ENCODE assay signal across 17 cellular contexts in genomic region chr11:3982431-3982830, GRCh38.
DNase-seq lines count a peak whose midpoint lies in the region; TF ChIP-seq lines count a peak whose summit lies in the region.
"Had no signal": no experiment of that assay in that cellular context is flagged by ENCODE, and none has a peak within 500 bp of the region (broad histone marks: within the 10 kb centered on the region; RNA-seq: fewer than 3 reads in every experiment).

No MANE protein-coding gene starts in this region.

- H3K4me1 Mint-ChIP-seq in MCF 10A (ENCODE audit: insufficient read depth, unreplicated experiment) (peaks cover 10% of the 10 kb centered on the region), chondrocyte (ENCODE audit: low read depth) (peaks cover 15% of the 10 kb centered on the region)

- no peak overlapping the region for H2AFZ ChIP-seq in mammary epithelial cell (ENCODE audit: low read depth, low read length)
- H2AFZ ChIP-seq: GM23248 had no signal

- in situ Hi-C loops in mammary epithelial cell (cut with MboI; ENCODE audit: low sequenced_read_pairs in 2 of 2), result no loop called here

- no peak overlapping the region for H3K4me3 Mint-ChIP-seq in MCF 10A (ENCODE audit: unreplicated experiment)
- no peak overlapping the region for H3K4me3 Mint-ChIP-seq in chondrocyte (ENCODE audit: unreplicated experiment)

- TF ChIP-seq CTCF in mammary epithelial cell (conservative IDR thresholded peaks at IDR 0.05 in 1 of 2, IDR thresholded peaks at IDR 0.05 in 1 of 2; ENCODE audit: extremely low read depth in 1 of 2, insufficient read depth in 1 of 2, low read depth in 1 of 2, low read length in 2 of 2) (no peak), MCF 10A (IDR thresholded peaks at IDR 0.05; ENCODE audit: unreplicated experiment) (no peak), chondrocyte (IDR thresholded peaks at IDR 0.05) (no peak)

- no peaks in the 10 kb centered on the region for H3K27me3 Mint-ChIP-seq in MCF 10A (ENCODE audit: insufficient read depth, unreplicated experiment)
- no peaks in the 10 kb centered on the region for H3K27me3 Mint-ChIP-seq in chondrocyte (ENCODE audit: low read depth)

- H3K9ac ChIP-seq in mammary epithelial cell (ENCODE audit: insufficient read depth, low read length), result no peak overlapping the region
- H3K9ac ChIP-seq: BLaER1, GM23248 had no signal

- intact Hi-C loops in mammary epithelial cell (cut with micrococcal nuclease) (no loop called here), MCF 10A (cut with micrococcal nuclease) (no loop called here)

- no peak overlapping the region for H3K27ac Mint-ChIP-seq in MCF 10A (ENCODE audit: low read depth, unreplicated experiment)
- no peak overlapping the region for H3K27ac Mint-ChIP-seq in chondrocyte (ENCODE audit: unreplicated experiment)

- H3K9me3 Mint-ChIP-seq in MCF 10A (ENCODE audit: unreplicated experiment) (no peaks in the 10 kb centered on the region), chondrocyte (ENCODE audit: low read depth) (no peaks in the 10 kb centered on the region)

- H3K9me3 ChIP-seq in mammary epithelial cell (replicated peaks; ENCODE audit: insufficient read depth, low read length), result no peaks in the 10 kb centered on the region
- H3K9me3 ChIP-seq: A549, BLaER1, HAP-1 had no signal

- no peaks in the 10 kb centered on the region for H3K36me3 ChIP-seq in mammary epithelial cell (ENCODE audit: insufficient read depth, low read length)
- H3K36me3 ChIP-seq: BLaER1, HAP-1 had no signal

- no peak overlapping the region for H3K27ac ChIP-seq in mammary epithelial cell (ENCODE audit: insufficient read depth, low read depth, low read length)
- H3K27ac ChIP-seq: A549, BLaER1, GM23248 had no signal

- no peaks in the 10 kb centered on the region for H3K27me3 ChIP-seq in mammary epithelial cell (ENCODE audit: insufficient read depth, low read length)
- H3K27me3 ChIP-seq: BLaER1 had no signal

- 72% methylated on average over 2 of the region's 2 CpGs for WGBS in mammary epithelial cell (ENCODE audit: low coverage, missing lambda C conversion rate)

- BruUV-seq in mammary epithelial cell (replicated peaks; lab: Mats Ljungman, UMichigan) (no TSS peak), MCF 10A (replicated peaks; lab: Mats Ljungman, UMichigan) (no TSS peak)

- DNase-seq in mammary epithelial cell, result no peak
- no peak for DNase-seq in MCF 10A (ENCODE audit: unreplicated experiment)
- DNase-seq in M059J (ENCODE audit: low read depth), result peak; percentile 23
- peak; percentile 72 for DNase-seq in epidermal melanocyte (ENCODE audit: insufficient read length, low spot score)
- no peak for DNase-seq in NOMO-1 (lab: John Stamatoyannopoulos, UW; ENCODE audit: unreplicated experiment in 2 of 2)
- no peak for DNase-seq in CD1c-positive myeloid dendritic cell (ENCODE audit: extremely low spot score)
- DNase-seq in chondrocyte (ENCODE audit: low spot score), result no peak
- DNase-seq: GDM1, GM23248, Karpas-422, NCI-H1092 treated with DMSO at 0.1 percent for 48 hours, NCI-H2081 treated with DMSO at 0.1 percent for 48 hours, RPMI8226, SHP77 treated with DMSO at 0.1 percent for 48 hours had no signal

- dilution Hi-C loops in mammary epithelial cell (cut with HindIII; ENCODE audit: low sequenced_read_pairs), result no loop called here

- peaks cover 26% of the 10 kb centered on the region for H3K79me2 ChIP-seq in mammary epithelial cell (ENCODE audit: insufficient read depth, low read length)

- H4K20me1 ChIP-seq in mammary epithelial cell (ENCODE audit: insufficient read depth, low read length), result no peaks in the 10 kb centered on the region
- H4K20me1 ChIP-seq: BLaER1 had no signal

- H3K4me3 ChIP-seq in mammary epithelial cell (replicated peaks in 1 of 3; ENCODE audit: insufficient read depth in 1 of 3, low read depth in 2 of 3, low read length in 3 of 3), result no peak overlapping the region
- H3K4me3 ChIP-seq: A549, BLaER1, GM23248, HAP-1 had no signal

- POLR2A ChIA-PET in MCF 10A (lab: Yijun Ruan, JAX), result interaction anchor here (1.1 kb wide), 1 partner anchor 130 kb away, joined by 3 read pairs; no protein-coding TSS in a partner anchor

- H3K36me3 Mint-ChIP-seq in MCF 10A (ENCODE audit: insufficient read depth, unreplicated experiment), result peaks cover 11% of the 10 kb centered on the region
- H3K36me3 Mint-ChIP-seq in chondrocyte (ENCODE audit: low read depth), result no peaks in the 10 kb centered on the region

- CTCF ChIA-PET in mammary epithelial cell (lab: Charles Lee; ENCODE audit: low non-redundant PET) (no interaction called here), MCF 10A (lab: Yijun Ruan, JAX) (interaction anchor here (2.3 kb wide), 1 partner anchor 128 kb away, joined by 8 read pairs; the partner anchor contains the start of gene STIM1)

- H3K4me2 ChIP-seq in mammary epithelial cell (ENCODE audit: insufficient read depth, low read depth, low read length), result peak overlapping the region; percentile 10
- H3K4me2 ChIP-seq: A549, BLaER1 had no signal

- peaks cover 5% of the 10 kb centered on the region for H3K4me1 ChIP-seq in mammary epithelial cell (ENCODE audit: insufficient read depth, low read length)
- H3K4me1 ChIP-seq: BLaER1 had no signal

Comparison
In these comparisons a context has a peak if more than half of its experiments do, and no peak if none do; other contexts are left out.
1. DNase-seq: peak in M059J (single experiment) and epidermal melanocyte (single experiment); none in mammary epithelial cell (single experiment), MCF 10A (single experiment), NOMO-1 (0 of 2), CD1c-positive myeloid dendritic cell (single experiment) and chondrocyte (single experiment).